Comparison of ENCODE assay signal across 1 cellular context in the genomic region with DNA sequence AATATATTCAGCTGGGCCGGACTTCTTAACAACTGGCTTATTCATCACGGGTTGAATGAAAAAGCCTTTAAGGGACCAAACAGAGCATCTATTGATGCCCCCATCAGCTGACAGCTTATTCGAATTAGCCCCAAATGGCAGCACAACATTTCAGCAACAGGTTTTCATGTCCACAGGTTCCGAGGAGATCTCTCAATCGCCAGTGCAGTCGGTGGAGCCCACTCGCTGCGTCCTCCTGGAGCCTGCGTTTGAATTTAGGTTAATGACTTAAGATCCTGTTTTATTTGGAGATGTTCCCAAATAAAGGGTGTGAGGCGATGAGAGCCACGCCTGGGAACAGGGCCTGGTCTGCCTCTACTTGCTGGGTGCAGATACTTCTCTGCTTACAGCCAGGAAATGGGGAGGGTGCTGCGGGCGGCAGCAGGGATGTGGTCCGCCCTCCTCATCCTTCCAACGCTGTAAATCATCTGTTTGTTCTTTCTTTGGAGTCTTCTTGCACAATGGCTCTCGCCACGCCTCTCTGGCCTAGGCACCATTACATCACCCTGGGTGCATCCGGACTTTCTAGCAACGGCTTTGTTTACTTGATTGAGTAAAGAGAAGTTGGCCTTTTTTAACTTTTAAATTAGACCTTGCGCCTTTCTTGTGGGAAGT.
TF ChIP-seq lines count a peak whose summit lies in the region.

No MANE protein-coding gene starts in this region.

TF ChIP-seq in HEK293, 187 proteins besides CTCF, POLR2A, EP300 and RAD21 (continued from another document and continues in another):
- TF ChIP-seq, protein P1, sequence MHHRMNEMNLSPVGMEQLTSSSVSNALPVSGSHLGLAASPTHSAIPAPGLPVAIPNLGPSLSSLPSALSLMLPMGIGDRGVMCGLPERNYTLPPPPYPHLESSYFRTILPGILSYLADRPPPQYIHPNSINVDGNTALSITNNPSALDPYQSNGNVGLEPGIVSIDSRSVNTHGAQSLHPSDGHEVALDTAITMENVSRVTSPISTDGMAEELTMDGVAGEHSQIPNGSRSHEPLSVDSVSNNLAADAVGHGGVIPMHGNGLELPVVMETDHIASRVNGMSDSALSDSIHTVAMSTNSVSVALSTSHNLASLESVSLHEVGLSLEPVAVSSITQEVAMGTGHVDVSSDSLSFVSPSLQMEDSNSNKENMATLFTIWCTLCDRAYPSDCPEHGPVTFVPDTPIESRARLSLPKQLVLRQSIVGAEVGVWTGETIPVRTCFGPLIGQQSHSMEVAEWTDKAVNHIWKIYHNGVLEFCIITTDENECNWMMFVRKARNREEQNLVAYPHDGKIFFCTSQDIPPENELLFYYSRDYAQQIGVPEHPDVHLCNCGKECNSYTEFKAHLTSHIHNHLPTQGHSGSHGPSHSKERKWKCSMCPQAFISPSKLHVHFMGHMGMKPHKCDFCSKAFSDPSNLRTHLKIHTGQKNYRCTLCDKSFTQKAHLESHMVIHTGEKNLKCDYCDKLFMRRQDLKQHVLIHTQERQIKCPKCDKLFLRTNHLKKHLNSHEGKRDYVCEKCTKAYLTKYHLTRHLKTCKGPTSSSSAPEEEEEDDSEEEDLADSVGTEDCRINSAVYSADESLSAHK (tag by site-specific recombination; IDR thresholded peaks at IDR 0.05), result no peak
- TF ChIP-seq, protein P2, sequence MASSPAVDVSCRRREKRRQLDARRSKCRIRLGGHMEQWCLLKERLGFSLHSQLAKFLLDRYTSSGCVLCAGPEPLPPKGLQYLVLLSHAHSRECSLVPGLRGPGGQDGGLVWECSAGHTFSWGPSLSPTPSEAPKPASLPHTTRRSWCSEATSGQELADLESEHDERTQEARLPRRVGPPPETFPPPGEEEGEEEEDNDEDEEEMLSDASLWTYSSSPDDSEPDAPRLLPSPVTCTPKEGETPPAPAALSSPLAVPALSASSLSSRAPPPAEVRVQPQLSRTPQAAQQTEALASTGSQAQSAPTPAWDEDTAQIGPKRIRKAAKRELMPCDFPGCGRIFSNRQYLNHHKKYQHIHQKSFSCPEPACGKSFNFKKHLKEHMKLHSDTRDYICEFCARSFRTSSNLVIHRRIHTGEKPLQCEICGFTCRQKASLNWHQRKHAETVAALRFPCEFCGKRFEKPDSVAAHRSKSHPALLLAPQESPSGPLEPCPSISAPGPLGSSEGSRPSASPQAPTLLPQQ (tag by site-specific recombination; IDR thresholded peaks at IDR 0.05), result peak; percentile 93
- no peak for TF ChIP-seq ZNF654 (tag by site-specific recombination; IDR thresholded peaks at IDR 0.05; ENCODE audit: low read depth)
- peak; percentile 83 for TF ChIP-seq ZNF394 (tag by site-specific recombination; IDR thresholded peaks at IDR 0.05; ENCODE audit: borderline replicate concordance)
- no peak for TF ChIP-seq ZNF292 (tag by site-specific recombination; IDR thresholded peaks at IDR 0.05; ENCODE audit: borderline replicate concordance, low read depth)
- peak; percentile 49 for TF ChIP-seq ZBTB8A (tag by site-specific recombination; IDR thresholded peaks at IDR 0.05)
- TF ChIP-seq, protein P3, sequence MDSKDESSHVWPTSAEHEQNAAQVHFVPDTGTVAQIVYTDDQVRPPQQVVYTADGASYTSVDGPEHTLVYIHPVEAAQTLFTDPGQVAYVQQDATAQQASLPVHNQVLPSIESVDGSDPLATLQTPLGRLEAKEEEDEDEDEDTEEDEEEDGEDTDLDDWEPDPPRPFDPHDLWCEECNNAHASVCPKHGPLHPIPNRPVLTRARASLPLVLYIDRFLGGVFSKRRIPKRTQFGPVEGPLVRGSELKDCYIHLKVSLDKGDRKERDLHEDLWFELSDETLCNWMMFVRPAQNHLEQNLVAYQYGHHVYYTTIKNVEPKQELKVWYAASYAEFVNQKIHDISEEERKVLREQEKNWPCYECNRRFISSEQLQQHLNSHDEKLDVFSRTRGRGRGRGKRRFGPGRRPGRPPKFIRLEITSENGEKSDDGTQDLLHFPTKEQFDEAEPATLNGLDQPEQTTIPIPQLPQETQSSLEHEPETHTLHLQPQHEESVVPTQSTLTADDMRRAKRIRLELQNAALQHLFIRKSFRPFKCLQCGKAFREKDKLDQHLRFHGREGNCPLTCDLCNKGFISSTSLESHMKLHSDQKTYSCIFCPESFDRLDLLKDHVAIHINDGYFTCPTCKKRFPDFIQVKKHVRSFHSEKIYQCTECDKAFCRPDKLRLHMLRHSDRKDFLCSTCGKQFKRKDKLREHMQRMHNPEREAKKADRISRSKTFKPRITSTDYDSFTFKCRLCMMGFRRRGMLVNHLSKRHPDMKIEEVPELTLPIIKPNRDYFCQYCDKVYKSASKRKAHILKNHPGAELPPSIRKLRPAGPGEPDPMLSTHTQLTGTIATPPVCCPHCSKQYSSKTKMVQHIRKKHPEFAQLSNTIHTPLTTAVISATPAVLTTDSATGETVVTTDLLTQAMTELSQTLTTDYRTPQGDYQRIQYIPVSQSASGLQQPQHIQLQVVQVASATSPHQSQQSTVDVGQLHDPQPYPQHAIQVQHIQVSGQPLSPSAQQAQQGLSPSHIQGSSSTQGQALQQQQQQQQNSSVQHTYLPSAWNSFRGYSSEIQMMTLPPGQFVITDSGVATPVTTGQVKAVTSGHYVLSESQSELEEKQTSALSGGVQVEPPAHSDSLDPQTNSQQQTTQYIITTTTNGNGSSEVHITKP (tag by site-specific recombination; IDR thresholded peaks at IDR 0.05), result peak; percentile 72
- TF ChIP-seq ZNF341 (tag by site-specific recombination; IDR thresholded peaks at IDR 0.05; ENCODE audit: low read depth), result peak; percentile 54; the same call in 1 of the 2 replicates
- TF ChIP-seq PRDM1 (tag by site-specific recombination; IDR thresholded peaks at IDR 0.05), result 0 out of 2 replicates have a peak, but pooled peaks have one; percentile 64
- TF ChIP-seq ZNF610 (tag by site-specific recombination; IDR thresholded peaks at IDR 0.05; ENCODE audit: borderline replicate concordance), result no peak
- TF ChIP-seq ZNF10 (tag by site-specific recombination; IDR thresholded peaks at IDR 0.05), result no peak; the same call in 1 of the 2 replicates
- TF ChIP-seq ZNF555 (tag by site-specific recombination; conservative IDR thresholded peaks at IDR 0.05), result no peak
- TF ChIP-seq ZNF366 (tag by site-specific recombination; conservative IDR thresholded peaks at IDR 0.05), result peak; percentile 94
- no peak for TF ChIP-seq ZNF544 (tag by site-specific recombination; IDR thresholded peaks at IDR 0.05)
- peak; percentile 87 for TF ChIP-seq ZBTB17 (tag by site-specific recombination; IDR thresholded peaks at IDR 0.05)
- TF ChIP-seq, protein P4, sequence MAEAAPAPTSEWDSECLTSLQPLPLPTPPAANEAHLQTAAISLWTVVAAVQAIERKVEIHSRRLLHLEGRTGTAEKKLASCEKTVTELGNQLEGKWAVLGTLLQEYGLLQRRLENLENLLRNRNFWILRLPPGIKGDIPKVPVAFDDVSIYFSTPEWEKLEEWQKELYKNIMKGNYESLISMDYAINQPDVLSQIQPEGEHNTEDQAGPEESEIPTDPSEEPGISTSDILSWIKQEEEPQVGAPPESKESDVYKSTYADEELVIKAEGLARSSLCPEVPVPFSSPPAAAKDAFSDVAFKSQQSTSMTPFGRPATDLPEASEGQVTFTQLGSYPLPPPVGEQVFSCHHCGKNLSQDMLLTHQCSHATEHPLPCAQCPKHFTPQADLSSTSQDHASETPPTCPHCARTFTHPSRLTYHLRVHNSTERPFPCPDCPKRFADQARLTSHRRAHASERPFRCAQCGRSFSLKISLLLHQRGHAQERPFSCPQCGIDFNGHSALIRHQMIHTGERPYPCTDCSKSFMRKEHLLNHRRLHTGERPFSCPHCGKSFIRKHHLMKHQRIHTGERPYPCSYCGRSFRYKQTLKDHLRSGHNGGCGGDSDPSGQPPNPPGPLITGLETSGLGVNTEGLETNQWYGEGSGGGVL (tag by site-specific recombination; IDR thresholded peaks at IDR 0.05), result 0 out of 2 replicates have a peak, but pooled peaks have one; percentile 30
- no peak for TF ChIP-seq EGR2 (tag by site-specific recombination; IDR thresholded peaks at IDR 0.05; ENCODE audit: low read depth)
- TF ChIP-seq ZBTB20 (tag by site-specific recombination; IDR thresholded peaks at IDR 0.05), result peak; percentile 32; the same call in 1 of the 2 replicates
- TF ChIP-seq ZNF561 (tag by site-specific recombination; IDR thresholded peaks at IDR 0.05; ENCODE audit: borderline replicate concordance), result peak; percentile 63; the same call in 1 of the 2 replicates
- TF ChIP-seq, protein P5, sequence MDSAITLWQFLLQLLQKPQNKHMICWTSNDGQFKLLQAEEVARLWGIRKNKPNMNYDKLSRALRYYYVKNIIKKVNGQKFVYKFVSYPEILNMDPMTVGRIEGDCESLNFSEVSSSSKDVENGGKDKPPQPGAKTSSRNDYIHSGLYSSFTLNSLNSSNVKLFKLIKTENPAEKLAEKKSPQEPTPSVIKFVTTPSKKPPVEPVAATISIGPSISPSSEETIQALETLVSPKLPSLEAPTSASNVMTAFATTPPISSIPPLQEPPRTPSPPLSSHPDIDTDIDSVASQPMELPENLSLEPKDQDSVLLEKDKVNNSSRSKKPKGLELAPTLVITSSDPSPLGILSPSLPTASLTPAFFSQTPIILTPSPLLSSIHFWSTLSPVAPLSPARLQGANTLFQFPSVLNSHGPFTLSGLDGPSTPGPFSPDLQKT (IDR thresholded peaks at IDR 0.05; ENCODE audit: borderline replicate concordance, low read depth, low read length), result no peak
- TF ChIP-seq, protein P6, sequence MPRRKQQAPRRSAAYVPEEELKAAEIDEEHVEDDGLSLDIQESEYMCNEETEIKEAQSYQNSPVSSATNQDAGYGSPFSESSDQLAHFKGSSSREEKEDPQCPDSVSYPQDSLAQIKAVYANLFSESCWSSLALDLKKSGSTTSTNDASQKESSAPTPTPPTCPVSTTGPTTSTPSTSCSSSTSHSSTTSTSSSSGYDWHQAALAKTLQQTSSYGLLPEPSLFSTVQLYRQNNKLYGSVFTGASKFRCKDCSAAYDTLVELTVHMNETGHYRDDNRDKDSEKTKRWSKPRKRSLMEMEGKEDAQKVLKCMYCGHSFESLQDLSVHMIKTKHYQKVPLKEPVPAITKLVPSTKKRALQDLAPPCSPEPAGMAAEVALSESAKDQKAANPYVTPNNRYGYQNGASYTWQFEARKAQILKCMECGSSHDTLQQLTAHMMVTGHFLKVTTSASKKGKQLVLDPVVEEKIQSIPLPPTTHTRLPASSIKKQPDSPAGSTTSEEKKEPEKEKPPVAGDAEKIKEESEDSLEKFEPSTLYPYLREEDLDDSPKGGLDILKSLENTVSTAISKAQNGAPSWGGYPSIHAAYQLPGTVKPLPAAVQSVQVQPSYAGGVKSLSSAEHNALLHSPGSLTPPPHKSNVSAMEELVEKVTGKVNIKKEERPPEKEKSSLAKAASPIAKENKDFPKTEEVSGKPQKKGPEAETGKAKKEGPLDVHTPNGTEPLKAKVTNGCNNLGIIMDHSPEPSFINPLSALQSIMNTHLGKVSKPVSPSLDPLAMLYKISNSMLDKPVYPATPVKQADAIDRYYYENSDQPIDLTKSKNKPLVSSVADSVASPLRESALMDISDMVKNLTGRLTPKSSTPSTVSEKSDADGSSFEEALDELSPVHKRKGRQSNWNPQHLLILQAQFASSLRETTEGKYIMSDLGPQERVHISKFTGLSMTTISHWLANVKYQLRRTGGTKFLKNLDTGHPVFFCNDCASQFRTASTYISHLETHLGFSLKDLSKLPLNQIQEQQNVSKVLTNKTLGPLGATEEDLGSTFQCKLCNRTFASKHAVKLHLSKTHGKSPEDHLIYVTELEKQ (tag by site-specific recombination; IDR thresholded peaks at IDR 0.05; ENCODE audit: borderline replicate concordance), result peak; percentile 69; the same call in 1 of the 2 replicates
- no peak for TF ChIP-seq ZNF302 (tag by site-specific recombination; IDR thresholded peaks at IDR 0.05; ENCODE audit: low read depth)
- no peak for TF ChIP-seq ZNF837 (tag by site-specific recombination; IDR thresholded peaks at IDR 0.05)
- TF ChIP-seq ZNF157 (tag by site-specific recombination; IDR thresholded peaks at IDR 0.05), result no peak
- TF ChIP-seq SCRT1 (tag by site-specific recombination; IDR thresholded peaks at IDR 0.05; ENCODE audit: borderline replicate concordance), result peak; percentile 97
- no peak for TF ChIP-seq ZNF350 (tag by site-specific recombination; IDR thresholded peaks at IDR 0.05)
- TF ChIP-seq ZNF24 (tag by site-specific recombination; IDR thresholded peaks at IDR 0.05), result peak; percentile 68; the same call in 1 of the 2 replicates
- TF ChIP-seq ZNF324 (tag by site-specific recombination; IDR thresholded peaks at IDR 0.05), result peak; percentile 71
- peak; percentile 95 for TF ChIP-seq ZFP69B (tag by site-specific recombination; IDR thresholded peaks at IDR 0.05)
- peak; percentile 59; the same call in 1 of the 2 replicates for TF ChIP-seq ZNF2 (tag by site-specific recombination; IDR thresholded peaks at IDR 0.05)
- TF ChIP-seq ZNF174 (tag by site-specific recombination; IDR thresholded peaks at IDR 0.05), result no peak
- TF ChIP-seq IKZF3 (tag by site-specific recombination; IDR thresholded peaks at IDR 0.05), result peak; percentile 79
- peak; percentile 59; the same call in 1 of the 2 replicates for TF ChIP-seq ZBTB21 (tag by site-specific recombination; IDR thresholded peaks at IDR 0.05)
- no peak for TF ChIP-seq RBAK (tag by site-specific recombination; IDR thresholded peaks at IDR 0.05)
- peak; percentile 99 for TF ChIP-seq SCRT2 (tag by site-specific recombination; IDR thresholded peaks at IDR 0.05)
- TF ChIP-seq ZNF335 (tag by site-specific recombination; conservative IDR thresholded peaks at IDR 0.05), result 0 out of 2 replicates have a peak, but pooled peaks have one; percentile 44
- TF ChIP-seq ZNF660 (tag by site-specific recombination; IDR thresholded peaks at IDR 0.05), result peak; percentile 51; the same call in 1 of the 2 replicates
- TF ChIP-seq, protein P7, sequence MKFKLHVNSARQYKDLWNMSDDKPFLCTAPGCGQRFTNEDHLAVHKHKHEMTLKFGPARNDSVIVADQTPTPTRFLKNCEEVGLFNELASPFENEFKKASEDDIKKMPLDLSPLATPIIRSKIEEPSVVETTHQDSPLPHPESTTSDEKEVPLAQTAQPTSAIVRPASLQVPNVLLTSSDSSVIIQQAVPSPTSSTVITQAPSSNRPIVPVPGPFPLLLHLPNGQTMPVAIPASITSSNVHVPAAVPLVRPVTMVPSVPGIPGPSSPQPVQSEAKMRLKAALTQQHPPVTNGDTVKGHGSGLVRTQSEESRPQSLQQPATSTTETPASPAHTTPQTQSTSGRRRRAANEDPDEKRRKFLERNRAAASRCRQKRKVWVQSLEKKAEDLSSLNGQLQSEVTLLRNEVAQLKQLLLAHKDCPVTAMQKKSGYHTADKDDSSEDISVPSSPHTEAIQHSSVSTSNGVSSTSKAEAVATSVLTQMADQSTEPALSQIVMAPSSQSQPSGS (tag by site-specific recombination; IDR thresholded peaks at IDR 0.05; ENCODE audit: low read depth), result peak; percentile 82
- TF ChIP-seq, protein P8, sequence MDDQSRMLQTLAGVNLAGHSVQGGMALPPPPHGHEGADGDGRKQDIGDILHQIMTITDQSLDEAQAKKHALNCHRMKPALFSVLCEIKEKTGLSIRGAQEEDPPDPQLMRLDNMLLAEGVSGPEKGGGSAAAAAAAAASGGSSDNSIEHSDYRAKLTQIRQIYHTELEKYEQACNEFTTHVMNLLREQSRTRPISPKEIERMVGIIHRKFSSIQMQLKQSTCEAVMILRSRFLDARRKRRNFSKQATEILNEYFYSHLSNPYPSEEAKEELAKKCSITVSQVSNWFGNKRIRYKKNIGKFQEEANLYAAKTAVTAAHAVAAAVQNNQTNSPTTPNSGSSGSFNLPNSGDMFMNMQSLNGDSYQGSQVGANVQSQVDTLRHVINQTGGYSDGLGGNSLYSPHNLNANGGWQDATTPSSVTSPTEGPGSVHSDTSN (CRISPR knock-in tag; IDR thresholded peaks at IDR 0.05), result no peak
- peak; percentile 87 for TF ChIP-seq KLF10 (tag by site-specific recombination; IDR thresholded peaks at IDR 0.05)
- TF ChIP-seq ZFP41 (tag by site-specific recombination; IDR thresholded peaks at IDR 0.05; ENCODE audit: borderline replicate concordance), result no peak
